ENCODE assay signal across 8 cellular contexts in genomic region chr11:65593518-65594414, GRCh38. TPM values are rescaled to one million over a fixed set of nuclear protein-coding genes. Genes with fewer than 3 reads are reported as not detected.
DNase-seq lines count a peak whose midpoint lies in the region; ATAC-seq, FAIRE-seq and TF ChIP-seq lines count a peak whose summit lies in the region.
"Had no signal": no experiment of that assay in that cellular context is flagged by ENCODE, and none has a peak within 500 bp of the region (broad histone marks: within the 10 kb centered on the region; RNA-seq: fewer than 3 reads in every experiment).

No MANE protein-coding gene starts in this region.

- H3K27ac ChIP-seq in OCI-LY1 (ENCODE audit: low read depth, low read length, poor library complexity, severe bottlenecking): no peak overlapping the region
- no peak overlapping the region for H3K27ac ChIP-seq in K562 (ENCODE audit: extremely low read depth, low read depth, low read length)
- no peak overlapping the region for H3K27ac ChIP-seq in kidney (ENCODE audit: low read depth in 2 of 2, low read length in 2 of 2)

- FAIRE-seq in K562 (lab: Jason Lieb, UNC) (peak; percentile 91), kidney (lab: Jason Lieb, UNC) (no peak)
- FAIRE-seq: TTC549 had no signal

- in situ Hi-C loops in K562 (cut with MboI): no loop called here

- no peaks in the 10 kb centered on the region for H3K27me3 ChIP-seq in OCI-LY1 (ENCODE audit: insufficient read depth, low read length)
- H3K27me3 ChIP-seq in K562 (ENCODE audit: control insufficient read depth in 2 of 2, insufficient read depth in 2 of 2, low read length in 2 of 2): no peaks in the 10 kb centered on the region

- CTCF ChIA-PET in K562 (lab: Yijun Ruan, JAX; ENCODE audit: low intra/inter-chr PET ratio): interaction anchor here (0.5 kb wide), 1 partner anchor 226 kb away, joined by 3 read pairs; no protein-coding TSS in a partner anchor

- H3K4me1 ChIP-seq in OCI-LY1 (ENCODE audit: insufficient read depth, low read length, severe bottlenecking) (peaks cover 13% of the 10 kb centered on the region), K562 (replicated peaks in 1 of 2; ENCODE audit: control insufficient read depth in 2 of 2, insufficient read depth in 2 of 2, low read length in 2 of 2) (peaks cover 8 to 59% of the 10 kb centered on the region in 2 experiments; a peak in 4 of 5 replicates), kidney (ENCODE audit: control insufficient read depth in 1 of 2, insufficient read depth in 1 of 2, low read depth in 1 of 2, low read length in 2 of 2) (peaks cover 0 to 4% of the 10 kb centered on the region in 2 donors)

- no peak overlapping the region for H3K9ac ChIP-seq in OCI-LY1 (ENCODE audit: low read length)
- no peak overlapping the region for H3K9ac ChIP-seq in K562 (ENCODE audit: insufficient read depth in 1 of 2, low read depth in 2 of 2, low read length in 2 of 2)
- H3K9ac ChIP-seq in kidney (ENCODE audit: low read length in 2 of 2): no peak overlapping the region

- H3K36me3 ChIP-seq in OCI-LY1 (ENCODE audit: insufficient read depth, low read length) (peaks cover 13% of the 10 kb centered on the region), K562 (ENCODE audit: control insufficient read depth, insufficient read depth, low read length) (peaks cover 47% of the 10 kb centered on the region; the same call in 2 of the 3 replicates), kidney (ENCODE audit: control insufficient read depth in 1 of 2, insufficient read depth in 2 of 2, low read length in 2 of 2) (peaks cover 0 to 14% of the 10 kb centered on the region in 2 donors)

- H3K9me2 ChIP-seq in OCI-LY1 (ENCODE audit: low read depth, low read length): no peaks in the 10 kb centered on the region

- H3K9me3 ChIP-seq in OCI-LY1 (ENCODE audit: low read length) (no peaks in the 10 kb centered on the region), K562 (replicated peaks; ENCODE audit: control insufficient read depth, insufficient read depth, low read depth, low read length) (no peaks in the 10 kb centered on the region), kidney (ENCODE audit: control insufficient read depth in 1 of 2, low read length in 2 of 2) (no peaks in the 10 kb centered on the region)

- H3K9me1 ChIP-seq in K562 (ENCODE audit: control insufficient read depth, insufficient read depth, low read length): no peaks in the 10 kb centered on the region

- H4K20me1 ChIP-seq in OCI-LY1 (ENCODE audit: insufficient read depth, low read length) (no peaks in the 10 kb centered on the region), K562 (replicated peaks; ENCODE audit: control insufficient read depth, insufficient read depth, low read length) (no peaks in the 10 kb centered on the region)

- POLR2A ChIA-PET in K562 (lab: Yijun Ruan, JAX): interaction anchor here (0.6 to 3.4 kb wide), 17 partner anchors 9 to 211 kb away, joined by 3 to 17 read pairs (median 5); partner anchors contain the start of genes EHBP1L1, MALAT1, PCNX3 and SLC25A45

- H3K4me3 ChIP-seq in OCI-LY1 (ENCODE audit: low read depth, low read length, poor library complexity, severe bottlenecking) (no peak overlapping the region), K562 (no peak overlapping the region), kidney (ENCODE audit: low read length in 2 of 2) (no peak overlapping the region)

- intact Hi-C loops in K562 (cut with micrococcal nuclease): no loop called here
- intact Hi-C loops in kidney (cut with DNase I): no loop called here

- WGBS in K562 (ENCODE audit: insufficient coverage, low coverage, missing lambda C conversion rate): 77% methylated on average over 19 of the region's 26 CpGs

- TF ChIP-seq POLR2A in K562 (conservative IDR thresholded peaks at IDR 0.05): 0 out of 2 replicates have a peak, but pooled peaks have one; percentile 32

- no peak overlapping the region for H3K4me2 ChIP-seq in OCI-LY1 (ENCODE audit: low read length)
- H3K4me2 ChIP-seq in K562 (ENCODE audit: insufficient read depth, low read length): no peak overlapping the region

- TF ChIP-seq RAD21 in K562 (CRISPR knock-in tag; conservative IDR thresholded peaks at IDR 0.05 in 1 of 2, IDR thresholded peaks at IDR 0.05 in 1 of 2): peak; percentile 29 to 54; a peak in 3 of 4 replicates

- BruUV-seq in K562 (replicated peaks; lab: Mats Ljungman, UMichigan): no TSS peak

- no peaks in the 10 kb centered on the region for H3K79me2 ChIP-seq in OCI-LY1 (ENCODE audit: insufficient read depth, low read length)
- H3K79me2 ChIP-seq in K562 (ENCODE audit: control insufficient read depth, insufficient read depth, low read length): no peaks in the 10 kb centered on the region

- peak; percentile 46 to 67 (median 56) for DNase-seq in K562 (ENCODE audit: extremely low read depth in 1 of 4, low spot score in 3 of 4)
- DNase-seq in kidney: no peak
- peak; percentile 86 for DNase-seq in superior temporal gyrus (ENCODE audit: extremely low spot score)

- H3F3A ChIP-seq in OCI-LY1 (ENCODE audit: insufficient read depth, low read length): no peaks in the 10 kb centered on the region

- H2AFZ ChIP-seq in OCI-LY1 (ENCODE audit: low read length) (no peak overlapping the region), K562 (ENCODE audit: low read depth, low read length) (no peak overlapping the region)

- TF ChIP-seq EP300 in K562 (IDR thresholded peaks at IDR 0.05; ENCODE audit: low read length): no peak

- peak; percentile 74 for TF ChIP-seq CTCF in GM12874 (IDR thresholded peaks at IDR 0.05; ENCODE audit: insufficient read depth, low read depth, low read length)
- peak; percentile 63 for TF ChIP-seq CTCF in OCI-LY1 (IDR thresholded peaks at IDR 0.05; ENCODE audit: low read length)
- TF ChIP-seq CTCF in K562 (IDR thresholded peaks at IDR 0.05 in 2 of 3, conservative IDR thresholded peaks at IDR 0.05 in 1 of 3; ENCODE audit: insufficient read depth in 2 of 3, low read depth in 1 of 3, low read length in 3 of 3): peak; percentile 67 to 83 (median 71)
- peak; percentile 59 for TF ChIP-seq CTCF in kidney (IDR thresholded peaks at IDR 0.05; ENCODE audit: borderline replicate concordance, extremely low read depth, insufficient read depth)

- ATAC-seq in K562 (peak; percentile 80), HG03095 (IDR thresholded peaks at IDR 0.05; ENCODE audit: unreplicated experiment) (no peak), GM21367 (IDR thresholded peaks at IDR 0.05; ENCODE audit: unreplicated experiment) (no peak)

RNA-seq across cellular contexts. Expression of gene KCNK7, which starts 1.8 kb away (rescaled TPM):
- 0.33 and 1.00 TPM in 2 replicates for total RNA-seq in K562 (2011; cell fraction: chromatin; rRNA removed; ENCODE audit: low replicate concordance)
- total RNA-seq in K562 (2011; cell fraction: nucleolus; rRNA removed): 0.26 TPM in 1 of 2 replicates, not detected in the other
- 0.29 TPM in 1 of 2 replicates, not detected in the other for total RNA-seq in K562 (2011; cell fraction: nucleoplasm; rRNA removed)
- total RNA-seq in K562 (2014; rRNA removed) (not detected in 2 replicates), K562 (2014; rRNA removed; fragmentation: Illumina TruSeq; extraction: Trizol) (not detected in 2 replicates), K562 (2015; rRNA removed; fragmentation: Illumina TruSeq; extraction: Trizol) (not detected in 2 replicates), K562 (2021) (0.40 TPM in 1 of 2 replicates, not detected in the other), kidney (0.25 TPM)
- polyA plus RNA-seq in K562 (2011; rRNA removed) (not detected in 2 replicates), K562 (2014; fragmentation: Illumina TruSeq; extraction: Trizol) (not detected in 2 replicates), K562 (2014; fragmentation: Nextera tagmentation; extraction: Ambion mirVana) (not detected), K562 (2014; rRNA removed) (0.07 TPM in 1 of 2 replicates, not detected in the other), kidney (ENCODE audit: insufficient read depth, low read depth, low replicate concordance) (not detected)
- 0.28 TPM in 1 of 2 replicates, not detected in the other for polyA plus RNA-seq in K562 (2011; cell fraction: cytosol; rRNA removed)
- polyA plus RNA-seq in K562 (2011; cell fraction: nucleus; rRNA removed): not detected in 2 replicates
- polyA plus RNA-seq in K562 (2012): 0.39 and 0.58 TPM in 2 replicates
- polyA minus RNA-seq in K562 (2011; rRNA and poly(A)+ RNA removed): not detected in 2 replicates
- not detected in 2 replicates for polyA minus RNA-seq in K562 (2011; cell fraction: cytosol; rRNA and poly(A)+ RNA removed)
- 0.27 TPM in 1 of 2 replicates, not detected in the other for polyA minus RNA-seq in K562 (2011; cell fraction: nucleus; rRNA and poly(A)+ RNA removed)

RNA-seq across cellular contexts. Expression of gene EHBP1L1, which starts 17.9 kb away (rescaled TPM):
- total RNA-seq in K562 (2011; cell fraction: chromatin; rRNA removed; ENCODE audit: low replicate concordance): 131 and 234 TPM in 2 replicates
- total RNA-seq in K562 (2011; cell fraction: nucleolus; rRNA removed): 106 and 109 TPM in 2 replicates
- total RNA-seq in K562 (2011; cell fraction: nucleoplasm; rRNA removed): 106 and 124 TPM in 2 replicates
- total RNA-seq in K562 (2014; rRNA removed): 80.6 and 98.7 TPM in 2 replicates
- total RNA-seq in K562 (2014; rRNA removed; fragmentation: Illumina TruSeq; extraction: Trizol): 24.2 and 28.8 TPM in 2 replicates
- total RNA-seq in K562 (2015; rRNA removed; fragmentation: Illumina TruSeq; extraction: Trizol): 26.3 and 29.2 TPM in 2 replicates
- 60.9 and 87.1 TPM in 2 replicates for total RNA-seq in K562 (2021)
- 19.2 and 29.8 TPM in 2 replicates for polyA plus RNA-seq in K562 (2011; rRNA removed)
- polyA plus RNA-seq in K562 (2011; cell fraction: cytosol; rRNA removed): 22.0 and 75.3 TPM in 2 replicates
- 63.0 and 156 TPM in 2 replicates for polyA plus RNA-seq in K562 (2011; cell fraction: nucleus; rRNA removed)
- polyA plus RNA-seq in K562 (2012): 47.0 and 62.8 TPM in 2 replicates
- polyA plus RNA-seq in K562 (2014; fragmentation: Illumina TruSeq; extraction: Trizol): 36.9 and 50.9 TPM in 2 replicates
- under 1 TPM; 0.03 to 0.38 TPM for polyA plus RNA-seq in K562 (2014; fragmentation: Nextera tagmentation; extraction: Ambion mirVana)
- polyA plus RNA-seq in K562 (2014; rRNA removed): 56.4 and 61.3 TPM in 2 replicates
- polyA minus RNA-seq in K562 (2011; rRNA and poly(A)+ RNA removed): 15.6 and 21.1 TPM in 2 replicates
- 50.6 and 59.1 TPM in 2 replicates for polyA minus RNA-seq in K562 (2011; cell fraction: cytosol; rRNA and poly(A)+ RNA removed)
- polyA minus RNA-seq in K562 (2011; cell fraction: nucleus; rRNA and poly(A)+ RNA removed): 17.2 and 21.5 TPM in 2 replicates
- 95.4 TPM for total RNA-seq in kidney
- 20.5 TPM for polyA plus RNA-seq in kidney (ENCODE audit: insufficient read depth, low read depth, low replicate concordance)

RNA-seq across cellular contexts. Expression of gene MAP3K11, which starts 20.3 kb away (rescaled TPM):
- 60.6 and 168 TPM in 2 replicates for total RNA-seq in K562 (2011; cell fraction: chromatin; rRNA removed; ENCODE audit: low replicate concordance)
- total RNA-seq in K562 (2011; cell fraction: nucleolus; rRNA removed): 72.6 and 83.4 TPM in 2 replicates
- 51.5 and 63.5 TPM in 2 replicates for total RNA-seq in K562 (2011; cell fraction: nucleoplasm; rRNA removed)
- 28.7 and 39.9 TPM in 2 replicates for total RNA-seq in K562 (2014; rRNA removed)
- 5.4 and 9.0 TPM in 2 replicates for total RNA-seq in K562 (2014; rRNA removed; fragmentation: Illumina TruSeq; extraction: Trizol)
- total RNA-seq in K562 (2015; rRNA removed; fragmentation: Illumina TruSeq; extraction: Trizol): 18.2 and 20.5 TPM in 2 replicates
- 42.7 and 47.7 TPM in 2 replicates for total RNA-seq in K562 (2021)
- 13.1 and 18.0 TPM in 2 replicates for polyA plus RNA-seq in K562 (2011; rRNA removed)
- polyA plus RNA-seq in K562 (2011; cell fraction: cytosol; rRNA removed): 19.3 and 52.1 TPM in 2 replicates
- polyA plus RNA-seq in K562 (2011; cell fraction: nucleus; rRNA removed): 31.1 and 52.1 TPM in 2 replicates
- polyA plus RNA-seq in K562 (2012): 35.9 and 37.4 TPM in 2 replicates
- 12.2 and 23.0 TPM in 2 replicates for polyA plus RNA-seq in K562 (2014; fragmentation: Illumina TruSeq; extraction: Trizol)
- polyA plus RNA-seq in K562 (2014; fragmentation: Nextera tagmentation; extraction: Ambion mirVana): 1 to 10 TPM in 1 of 2 experiments, under 1 TPM in 1; 0.77 to 1.6 TPM
- polyA plus RNA-seq in K562 (2014; rRNA removed): 25.0 and 31.6 TPM in 2 replicates
- 14.7 TPM in 2 replicates for polyA minus RNA-seq in K562 (2011; rRNA and poly(A)+ RNA removed)
- 23.4 and 26.2 TPM in 2 replicates for polyA minus RNA-seq in K562 (2011; cell fraction: cytosol; rRNA and poly(A)+ RNA removed)
- 24.2 and 31.1 TPM in 2 replicates for polyA minus RNA-seq in K562 (2011; cell fraction: nucleus; rRNA and poly(A)+ RNA removed)
- total RNA-seq in kidney: 89.1 TPM
- polyA plus RNA-seq in kidney (ENCODE audit: insufficient read depth, low read depth, low replicate concordance): 55.7 TPM

RNA-seq across cellular contexts. Expression of gene FAM89B, which starts 21.4 kb away (rescaled TPM):
- 6.1 and 32.6 TPM in 2 replicates for total RNA-seq in K562 (2011; cell fraction: chromatin; rRNA removed; ENCODE audit: low replicate concordance)
- total RNA-seq in K562 (2011; cell fraction: nucleolus; rRNA removed): 30.5 and 31.9 TPM in 2 replicates
- 14.4 and 16.7 TPM in 2 replicates for total RNA-seq in K562 (2011; cell fraction: nucleoplasm; rRNA removed)
- total RNA-seq in K562 (2014; rRNA removed) (26.1 and 36.0 TPM in 2 replicates), K562 (2014; rRNA removed; fragmentation: Illumina TruSeq; extraction: Trizol) (3.2 and 4.2 TPM in 2 replicates), K562 (2015; rRNA removed; fragmentation: Illumina TruSeq; extraction: Trizol) (12.3 and 12.6 TPM in 2 replicates), K562 (2021) (24.2 and 26.9 TPM in 2 replicates), kidney (36.7 TPM)
- polyA plus RNA-seq in K562 (2011; rRNA removed) (9.7 and 12.3 TPM in 2 replicates), K562 (2014; fragmentation: Illumina TruSeq; extraction: Trizol) (11.9 and 21.9 TPM in 2 replicates), K562 (2014; fragmentation: Nextera tagmentation; extraction: Ambion mirVana) (under 1 TPM; 0.32 to 0.83 TPM), K562 (2014; rRNA removed) (27.6 and 33.4 TPM in 2 replicates), kidney (ENCODE audit: insufficient read depth, low read depth, low replicate concordance) (33.5 TPM)
- 21.6 and 65.1 TPM in 2 replicates for polyA plus RNA-seq in K562 (2011; cell fraction: cytosol; rRNA removed)
- polyA plus RNA-seq in K562 (2011; cell fraction: nucleus; rRNA removed): 29.6 and 55.3 TPM in 2 replicates
- 17.8 and 26.2 TPM in 2 replicates for polyA plus RNA-seq in K562 (2012)
- 2.2 and 3.2 TPM in 2 replicates for polyA minus RNA-seq in K562 (2011; rRNA and poly(A)+ RNA removed)
- polyA minus RNA-seq in K562 (2011; cell fraction: cytosol; rRNA and poly(A)+ RNA removed): 7.2 and 7.9 TPM in 2 replicates
- polyA minus RNA-seq in K562 (2011; cell fraction: nucleus; rRNA and poly(A)+ RNA removed): 22.2 and 25.9 TPM in 2 replicates

RNA-seq across cellular contexts. Expression of gene PCNX3, which starts 21.8 kb away (rescaled TPM):
- 75.0 and 267 TPM in 2 replicates for total RNA-seq in K562 (2011; cell fraction: chromatin; rRNA removed; ENCODE audit: low replicate concordance)
- 170 and 187 TPM in 2 replicates for total RNA-seq in K562 (2011; cell fraction: nucleolus; rRNA removed)
- total RNA-seq in K562 (2011; cell fraction: nucleoplasm; rRNA removed): 110 and 119 TPM in 2 replicates
- total RNA-seq in K562 (2014; rRNA removed): 21.3 and 24.3 TPM in 2 replicates
- total RNA-seq in K562 (2014; rRNA removed; fragmentation: Illumina TruSeq; extraction: Trizol): 2.5 and 4.3 TPM in 2 replicates
- 13.9 and 14.1 TPM in 2 replicates for total RNA-seq in K562 (2015; rRNA removed; fragmentation: Illumina TruSeq; extraction: Trizol)
- 40.0 and 47.8 TPM in 2 replicates for total RNA-seq in K562 (2021)
- 9.2 and 19.0 TPM in 2 replicates for polyA plus RNA-seq in K562 (2011; rRNA removed)
- 17.7 and 33.4 TPM in 2 replicates for polyA plus RNA-seq in K562 (2011; cell fraction: cytosol; rRNA removed)
- polyA plus RNA-seq in K562 (2011; cell fraction: nucleus; rRNA removed): 87.8 and 157 TPM in 2 replicates
- polyA plus RNA-seq in K562 (2012): 25.3 and 40.1 TPM in 2 replicates
- polyA plus RNA-seq in K562 (2014; fragmentation: Illumina TruSeq; extraction: Trizol): 12.8 and 28.6 TPM in 2 replicates
- polyA plus RNA-seq in K562 (2014; fragmentation: Nextera tagmentation; extraction: Ambion mirVana): under 1 TPM; 0.11 to 0.29 TPM
- 30.1 and 32.8 TPM in 2 replicates for polyA plus RNA-seq in K562 (2014; rRNA removed)
- 8.4 and 10.6 TPM in 2 replicates for polyA minus RNA-seq in K562 (2011; rRNA and poly(A)+ RNA removed)
- polyA minus RNA-seq in K562 (2011; cell fraction: cytosol; rRNA and poly(A)+ RNA removed): 25.9 and 35.1 TPM in 2 replicates
- polyA minus RNA-seq in K562 (2011; cell fraction: nucleus; rRNA and poly(A)+ RNA removed): 43.0 and 43.9 TPM in 2 replicates
- total RNA-seq in kidney: 44.4 TPM
- 13.6 TPM for polyA plus RNA-seq in kidney (ENCODE audit: insufficient read depth, low read depth, low replicate concordance)
